Comparison of ENCODE assay signal across 8 cellular contexts in genomic region chr5:72178910-72179815, GRCh38.
DNase-seq lines count a peak whose midpoint lies in the region; ATAC-seq and TF ChIP-seq lines count a peak whose summit lies in the region.

No MANE protein-coding gene starts in this region.

- peak overlapping the region in 1 of 2 donors; percentile 14 for H3K9ac ChIP-seq in colonic mucosa (ENCODE audit: low read depth in 2 of 2, low read length in 2 of 2)

- H3K27me3 ChIP-seq in colonic mucosa, result no peaks in the 10 kb centered on the region
- no peaks in the 10 kb centered on the region for H3K27me3 ChIP-seq in tibial artery

- no peaks in the 10 kb centered on the region for H3K9me3 Mint-ChIP-seq in progenitor cell of endocrine pancreas (ENCODE audit: low read depth)

- H3K27ac Mint-ChIP-seq in progenitor cell of endocrine pancreas, result no peak overlapping the region

- H3K4me3 Mint-ChIP-seq in progenitor cell of endocrine pancreas (ENCODE audit: low read depth), result no peak overlapping the region

- DNase-seq in LoVo (ENCODE audit: low spot score) (peak; percentile 78), colonic mucosa (peak; percentile 27), lung microvascular endothelial cell (ENCODE audit: low read depth in 2 of 2) (peak; percentile 56 to 74), tibial artery (peak; percentile 81 to 89), NCI-H510A (lab: John Stamatoyannopoulos, UW) (no peak), progenitor cell of endocrine pancreas (ENCODE audit: low spot score, unreplicated experiment) (no peak)

- no peaks in the 10 kb centered on the region for H3K9me3 ChIP-seq in colonic mucosa
- H3K9me3 ChIP-seq in tibial artery, result no peaks in the 10 kb centered on the region

- intact Hi-C loops in colonic mucosa (cut with DNase I), result no loop called here
- intact Hi-C loops in tibial artery (cut with DNase I; ENCODE audit: low total_unique reads), result no loop called here

- ATAC-seq in HG02970 (IDR thresholded peaks at IDR 0.05; ENCODE audit: low FRiP score, unreplicated experiment), result no peak
- ATAC-seq in activated CD4-positive, CD25-positive, alpha-beta regulatory T cell treated with anti-CD3 and anti-CD28 coated beads, Interleukin-2, amount 50 U/mL, for 24 hours, result no peak

- H3K36me3 ChIP-seq in colonic mucosa (no peaks in the 10 kb centered on the region), tibial artery (peaks cover 9 to 10% (median 9%) of the 10 kb centered on the region in 3 donors)

- H3K4me3 ChIP-seq in colonic mucosa (no peak overlapping the region), tibial artery (peak overlapping the region; percentile 44 to 53)

- TF ChIP-seq CTCF in colonic mucosa (IDR thresholded peaks at IDR 0.05) (no peak), tibial artery (IDR thresholded peaks at IDR 0.05) (no peak), progenitor cell of endocrine pancreas (IDR thresholded peaks at IDR 0.05; ENCODE audit: unreplicated experiment) (no peak)

- H3K4me1 ChIP-seq in colonic mucosa (no peaks in the 10 kb centered on the region), tibial artery (peaks cover 0 to 75% (median 38%) of the 10 kb centered on the region in 4 donors)

- peaks cover 5% of the 10 kb centered on the region for H3K36me3 Mint-ChIP-seq in progenitor cell of endocrine pancreas (ENCODE audit: insufficient read depth)

- no peak overlapping the region for H3K27ac ChIP-seq in colonic mucosa
- peak overlapping the region; percentile 76 to 80 for H3K27ac ChIP-seq in tibial artery

- H3K4me1 Mint-ChIP-seq in progenitor cell of endocrine pancreas (ENCODE audit: low read depth), result peaks cover 15% of the 10 kb centered on the region

- peaks cover 43% of the 10 kb centered on the region for H3K27me3 Mint-ChIP-seq in progenitor cell of endocrine pancreas

Comparison
In these comparisons a context has a peak if more than half of its experiments do, and no peak if none do; other contexts are left out.
1. DNase-seq: peak in LoVo (single experiment), colonic mucosa (single experiment), lung microvascular endothelial cell (2 of 2) and tibial artery (2 of 2); none in NCI-H510A (single experiment) and progenitor cell of endocrine pancreas (single experiment).